20 cellular contexts compared by ENCODE assay signal in genomic region chrX:69028761-69029120, GRCh38.
DNase-seq lines count a peak whose midpoint lies in the region; ATAC-seq and TF ChIP-seq lines count a peak whose summit lies in the region.
"Had no signal": no experiment of that assay in that cellular context is flagged by ENCODE, and none has a peak within 500 bp of the region (broad histone marks: within the 10 kb centered on the region; RNA-seq: fewer than 3 reads in every experiment).

No MANE protein-coding gene starts in this region.

- no peak overlapping the region; a peak in 1 of 4 replicates for H4K8ac ChIP-seq in IMR-90 (ENCODE audit: low read depth in 2 of 2, low read length in 2 of 2)

- no peaks in the 10 kb centered on the region; a peak in 2 of 22 replicates for H4K20me1 ChIP-seq in BLaER1 treated with 17β-estradiol and CSF1 and Interleukin-3, amounts not matched to agents 10 nM and 100 nM
- no peaks in the 10 kb centered on the region for H4K20me1 ChIP-seq in IMR-90 (ENCODE audit: insufficient read depth, low read length)

- H3K79me1 ChIP-seq in IMR-90 (ENCODE audit: low read depth in 1 of 2, low read length in 2 of 2), result no peaks in the 10 kb centered on the region

- BruUV-seq in IMR-90 (replicated peaks; lab: Mats Ljungman, UMichigan), result no TSS peak

- H3K4me3 ChIP-seq in BLaER1 treated with 17β-estradiol and CSF1 and Interleukin-3, amounts not matched to agents 10 nM and 100 nM, result no peak overlapping the region
- H3K4me3 ChIP-seq in IMR-90 (ENCODE audit: insufficient read depth, low read depth, low read length) (no peak overlapping the region), ascending aorta (no peak overlapping the region)
- H3K4me3 ChIP-seq: cardiac muscle cell, lower lobe of right lung, right lobe of liver, tibial artery had no signal

- H3K27ac Mint-ChIP-seq in activated naive CD4-positive, alpha-beta T cell treated with anti-CD3 and anti-CD28 coated beads, Interleukin-2, amount 10 ng/mL, durations not matched to agents 7 days and 5 days, result no peak overlapping the region
- H3K27ac Mint-ChIP-seq: activated T-helper 17 cell treated with anti-CD3 and anti-CD28 coated beads, Interleukin-2, amount 50 U/mL, for 72 hours; CD4-positive, CD25-positive, alpha-beta regulatory T cell had no signal

- DNase-seq in IMR-90, result no peak
- DNase-seq in foreskin keratinocyte, result peak in 1 of 2 donors; percentile 21
- DNase-seq in NCI-H1694 (lab: John Stamatoyannopoulos, UW), result no peak
- DNase-seq in activated naive CD4-positive, alpha-beta T cell treated with anti-CD3 and anti-CD28 coated beads, Interleukin-2, amount 10 ng/mL, durations not matched to agents 7 days and 5 days, result no peak
- DNase-seq in ascending aorta (ENCODE audit: low spot score in 2 of 2), result no peak
- DNase-seq: CD4-positive, CD25-positive, alpha-beta regulatory T cell; DMS79; lower lobe of right lung; NCI-H1048; NCI-H2107; NCI-H526; right lobe of liver; stimulated activated naive CD4-positive, alpha-beta T cell; tibial artery had no signal

- peaks cover 28 to 96% (median 81%) of the 10 kb centered on the region in 11 experiments for H3K27me3 ChIP-seq in BLaER1 treated with 17β-estradiol and CSF1 and Interleukin-3, amounts not matched to agents 10 nM and 100 nM
- H3K27me3 ChIP-seq in IMR-90 (ENCODE audit: control insufficient read depth, insufficient read depth, low read length) (peaks cover 5% of the 10 kb centered on the region; the same call in 1 of the 2 replicates), foreskin keratinocyte (no peaks in the 10 kb centered on the region), ascending aorta (no peaks in the 10 kb centered on the region)
- H3K27me3 ChIP-seq: cardiac muscle cell, right lobe of liver, tibial artery had no signal

- H3K23ac ChIP-seq in IMR-90 (ENCODE audit: low read depth, low read length), result no peak overlapping the region

- no peak overlapping the region for H3K56ac ChIP-seq in IMR-90 (ENCODE audit: extremely low read depth, insufficient read depth, low read length)

- TF ChIP-seq RAD21 in IMR-90 (IDR thresholded peaks at IDR 0.05; ENCODE audit: low read length), result no peak

- no peak overlapping the region for H2BK5ac ChIP-seq in IMR-90 (ENCODE audit: low read depth, low read length, poor library complexity, severe bottlenecking)

- H4K5ac ChIP-seq in IMR-90 (ENCODE audit: low read depth, low read length), result peak overlapping the region; percentile 7; the same call in 1 of the 2 replicates

- peaks cover 11% of the 10 kb centered on the region; the same call in 1 of the 2 replicates for H3K9me1 ChIP-seq in IMR-90 (ENCODE audit: insufficient read depth, low read length)

- peak overlapping the region; percentile 88; the same call in 1 of the 2 replicates for H2BK120ac ChIP-seq in IMR-90 (ENCODE audit: low read depth, low read length)

- peak overlapping the region; percentile 48; the same call in 1 of the 2 replicates for H2AK5ac ChIP-seq in IMR-90 (ENCODE audit: low read depth, low read length)

- H3K18ac ChIP-seq in IMR-90 (ENCODE audit: low read depth, low read length), result no peak overlapping the region

- no peaks in the 10 kb centered on the region for H3K36me3 ChIP-seq in BLaER1 treated with 17β-estradiol and CSF1 and Interleukin-3, amounts not matched to agents 10 nM and 100 nM
- H3K36me3 ChIP-seq in IMR-90 (ENCODE audit: control insufficient read depth, insufficient read depth, low read length) (no peaks in the 10 kb centered on the region), ascending aorta (no peaks in the 10 kb centered on the region)
- H3K36me3 ChIP-seq: cardiac muscle cell, lower lobe of right lung, right lobe of liver, tibial artery had no signal

- H3K4me1 Mint-ChIP-seq in activated naive CD4-positive, alpha-beta T cell treated with anti-CD3 and anti-CD28 coated beads, Interleukin-2, amount 10 ng/mL, durations not matched to agents 7 days and 5 days, result no peaks in the 10 kb centered on the region
- H3K4me1 Mint-ChIP-seq: activated T-helper 17 cell treated with anti-CD3 and anti-CD28 coated beads, Interleukin-2, amount 50 U/mL, for 72 hours; CD4-positive, CD25-positive, alpha-beta regulatory T cell had no signal

- no peak overlapping the region for H3K4me3 Mint-ChIP-seq in activated naive CD4-positive, alpha-beta T cell treated with anti-CD3 and anti-CD28 coated beads, Interleukin-2, amount 10 ng/mL, durations not matched to agents 7 days and 5 days
- H3K4me3 Mint-ChIP-seq: activated T-helper 17 cell treated with anti-CD3 and anti-CD28 coated beads, Interleukin-2, amount 50 U/mL, for 72 hours; CD4-positive, CD25-positive, alpha-beta regulatory T cell had no signal

- POLR2A ChIA-PET in IMR-90 (lab: Charles Lee; ENCODE audit: unreplicated experiment), result no interaction called here

- CTCF ChIA-PET in IMR-90 (lab: Yijun Ruan, JAX), result no interaction called here
- CTCF ChIA-PET in activated naive CD4-positive, alpha-beta T cell treated with anti-CD3 and anti-CD28 coated beads, Interleukin-2, amount 10 ng/mL, durations not matched to agents 7 days and 5 days (lab: Charles Lee), result no interaction called here

- peak overlapping the region; percentile 39 for H3K4ac ChIP-seq in IMR-90 (ENCODE audit: low read depth, low read length)

- dilution Hi-C loops in IMR-90 (cut with HindIII; ENCODE audit: low sequenced_read_pairs, unreplicated experiment), result no loop called here

- no peak overlapping the region for H3K27ac ChIP-seq in BLaER1 treated with 17β-estradiol and CSF1 and Interleukin-3, amounts not matched to agents 10 nM and 100 nM
- H3K27ac ChIP-seq in IMR-90 (ENCODE audit: insufficient read depth, low read length) (no peak overlapping the region), foreskin keratinocyte (peak overlapping the region; percentile 100), ascending aorta (no peak overlapping the region)
- H3K27ac ChIP-seq: cardiac muscle cell, KMS-11, lower lobe of right lung, right lobe of liver, tibial artery had no signal

- TF ChIP-seq POLR2A in IMR-90 (IDR thresholded peaks at IDR 0.05; ENCODE audit: low read depth, low read length), result no peak

- H4K91ac ChIP-seq in IMR-90 (ENCODE audit: insufficient read depth, low read depth, low read length), result peak overlapping the region; percentile 77; the same call in 1 of the 2 replicates

- H3K14ac ChIP-seq in IMR-90 (replicated peaks; ENCODE audit: low read depth, low read length), result peak overlapping the region; percentile 55; the same call in 1 of the 2 replicates

- in situ Hi-C loops in IMR-90 (cut with MboI; ENCODE audit: low sequenced_read_pairs), result loop anchor here (25.0 kb wide), 1 partner anchor 191 kb away; the partner anchor contains the start of gene EFNB1

- peak; percentile 24 for ATAC-seq in GM21381 (IDR thresholded peaks at IDR 0.05; ENCODE audit: unreplicated experiment)
- no peak for ATAC-seq in IMR-90 (ENCODE audit: low read depth)
- no peak for ATAC-seq in foreskin keratinocyte
- ATAC-seq in HG03457 (IDR thresholded peaks at IDR 0.05; ENCODE audit: unreplicated experiment), result no peak
- ATAC-seq: activated T-helper 17 cell treated with anti-CD3 and anti-CD28 coated beads, Interleukin-2, amount 50 U/mL, for 72 hours; lower lobe of right lung; right lobe of liver had no signal

- WGBS in IMR-90 (ENCODE audit: extremely low coverage in 2 of 2, insufficient read length in 1 of 2), 2 experiments, result no CpG with 5 or more reads among the region's 1 CpG

- H3K9me3 Mint-ChIP-seq in activated naive CD4-positive, alpha-beta T cell treated with anti-CD3 and anti-CD28 coated beads, Interleukin-2, amount 10 ng/mL, durations not matched to agents 7 days and 5 days, result no peaks in the 10 kb centered on the region
- H3K9me3 Mint-ChIP-seq: activated T-helper 17 cell treated with anti-CD3 and anti-CD28 coated beads, Interleukin-2, amount 50 U/mL, for 72 hours had no signal

- H3K4me2 ChIP-seq in BLaER1 treated with 17β-estradiol and CSF1 and Interleukin-3, amounts not matched to agents 10 nM and 100 nM, result peak overlapping the region in 9 of 11 experiments; percentile 20 to 67 (median 40); a peak in 7 of 22 replicates
- H3K4me2 ChIP-seq in IMR-90 (ENCODE audit: low read depth, low read length), result no peak overlapping the region
- H3K4me2 ChIP-seq: KMS-11 had no signal

- H3K36me3 Mint-ChIP-seq in activated naive CD4-positive, alpha-beta T cell treated with anti-CD3 and anti-CD28 coated beads, Interleukin-2, amount 10 ng/mL, durations not matched to agents 7 days and 5 days, result no peaks in the 10 kb centered on the region
- H3K36me3 Mint-ChIP-seq: CD4-positive, CD25-positive, alpha-beta regulatory T cell had no signal

- intact Hi-C loops in IMR-90 (cut with micrococcal nuclease), result no loop called here
- intact Hi-C loops in ascending aorta (cut with DNase I), result loop anchor here (10.0 kb wide), 1 partner anchor 134 kb away; no protein-coding TSS in a partner anchor

- peaks cover 20 to 35% (median 27%) of the 10 kb centered on the region in 10 experiments; a peak in 19 of 20 replicates for H3K4me1 ChIP-seq in BLaER1 treated with 17β-estradiol and CSF1 and Interleukin-3, amounts not matched to agents 10 nM and 100 nM
- H3K4me1 ChIP-seq in IMR-90 (ENCODE audit: control insufficient read depth, insufficient read depth, low read length) (peaks cover 22% of the 10 kb centered on the region), foreskin keratinocyte (peaks cover 52% of the 10 kb centered on the region), ascending aorta (peaks cover 0 to 3% of the 10 kb centered on the region in 2 donors)
- H3K4me1 ChIP-seq: right lobe of liver had no signal

- no peak overlapping the region for H2BK15ac ChIP-seq in IMR-90 (ENCODE audit: low read depth, low read length)

- H3K27me3 Mint-ChIP-seq in activated naive CD4-positive, alpha-beta T cell treated with anti-CD3 and anti-CD28 coated beads, Interleukin-2, amount 10 ng/mL, durations not matched to agents 7 days and 5 days, result no peaks in the 10 kb centered on the region
- H3K27me3 Mint-ChIP-seq: activated T-helper 17 cell treated with anti-CD3 and anti-CD28 coated beads, Interleukin-2, amount 50 U/mL, for 72 hours; CD4-positive, CD25-positive, alpha-beta regulatory T cell had no signal

- no peak overlapping the region for H2BK20ac ChIP-seq in IMR-90 (ENCODE audit: low read depth, low read length)

- TF ChIP-seq CTCF in IMR-90 (conservative IDR thresholded peaks at IDR 0.05; ENCODE audit: low read depth, low read length) (no peak), foreskin keratinocyte (conservative IDR thresholded peaks at IDR 0.05) (no peak), ascending aorta (IDR thresholded peaks at IDR 0.05) (no peak)

- H2AFZ ChIP-seq in IMR-90 (replicated peaks; ENCODE audit: low read length, poor library complexity), result no peak overlapping the region

- no peaks in the 10 kb centered on the region for H3K9me3 ChIP-seq in BLaER1 treated with 17β-estradiol and CSF1 and Interleukin-3, amounts not matched to agents 10 nM and 100 nM (replicated peaks in 1 of 11)
- no peaks in the 10 kb centered on the region for H3K9me3 ChIP-seq in IMR-90 (ENCODE audit: control insufficient read depth, insufficient read depth, low read length)
- no peaks in the 10 kb centered on the region for H3K9me3 ChIP-seq in ascending aorta
- H3K9me3 ChIP-seq: lower lobe of right lung, right lobe of liver, tibial artery had no signal

- no peak overlapping the region for H2AK9ac ChIP-seq in IMR-90 (replicated peaks; ENCODE audit: low read depth, low read length, poor library complexity)

- H3K9ac ChIP-seq in BLaER1 treated with 17β-estradiol and CSF1 and Interleukin-3, amounts not matched to agents 10 nM and 100 nM, result no peak overlapping the region
- no peak overlapping the region for H3K9ac ChIP-seq in IMR-90 (ENCODE audit: low read depth, low read length)
- H3K9ac ChIP-seq: KMS-11 had no signal
